In genomic region chr2:122704109-122704563, GRCh38 we compare ENCODE assay signal across 10 cellular contexts.
DNase-seq lines count a peak whose midpoint lies in the region; ATAC-seq lines count a peak whose summit lies in the region.
"Had no signal": no experiment of that assay in that cellular context is flagged by ENCODE, and none has a peak within 500 bp of the region (broad histone marks: within the 10 kb centered on the region; RNA-seq: fewer than 3 reads in every experiment).

No MANE protein-coding gene starts in this region.

- ATAC-seq in GM18907 (IDR thresholded peaks at IDR 0.05; ENCODE audit: unreplicated experiment) (peak; percentile 49), HG02571 (IDR thresholded peaks at IDR 0.05; ENCODE audit: unreplicated experiment) (peak; percentile 48), HG03378 (IDR thresholded peaks at IDR 0.05; ENCODE audit: unreplicated experiment) (peak; percentile 70), GM19452 (IDR thresholded peaks at IDR 0.05; ENCODE audit: unreplicated experiment) (no peak), GM21576 (IDR thresholded peaks at IDR 0.05; ENCODE audit: unreplicated experiment) (no peak), GM19397 (IDR thresholded peaks at IDR 0.05; ENCODE audit: unreplicated experiment) (no peak)
- ATAC-seq: PC-3 had no signal

- peak; percentile 25 for DNase-seq in superior temporal gyrus (ENCODE audit: extremely low spot score)
- DNase-seq: Calu3, colonic mucosa, PC-3 had no signal

Comparison
In these comparisons a context has a peak if more than half of its experiments do, and no peak if none do; other contexts are left out.
1. ATAC-seq: peak in GM18907 (single experiment), HG02571 (single experiment) and HG03378 (single experiment); none in GM19452 (single experiment), GM21576 (single experiment) and GM19397 (single experiment).